ENCODE assay signal across 34 cellular contexts in genomic region chrX:33741807-33742206, GRCh38.
DNase-seq lines count a peak whose midpoint lies in the region; ATAC-seq and FAIRE-seq lines count a peak whose summit lies in the region.
"Had no signal": no experiment of that assay in that cellular context is flagged by ENCODE, and none has a peak within 500 bp of the region (broad histone marks: within the 10 kb centered on the region; RNA-seq: fewer than 3 reads in every experiment).

No MANE protein-coding gene starts in this region.

- no peaks in the 10 kb centered on the region for H3K36me3 Mint-ChIP-seq in activated T-helper 17 cell treated with anti-CD3 and anti-CD28 coated beads, Interleukin-2, amount 50 U/mL, for 72 hours (ENCODE audit: low read depth)
- H3K36me3 Mint-ChIP-seq: activated CD8-positive, alpha-beta memory T cell treated with anti-CD3 and anti-CD28 coated beads, Interleukin-2, amount 10 ng/mL, durations not matched to agents 7 days and 5 days; neural progenitor cell had no signal

- no peak overlapping the region for H3K4me3 Mint-ChIP-seq in activated T-helper 17 cell treated with anti-CD3 and anti-CD28 coated beads, Interleukin-2, amount 50 U/mL, for 72 hours
- H3K4me3 Mint-ChIP-seq: activated CD8-positive, alpha-beta memory T cell treated with anti-CD3 and anti-CD28 coated beads, Interleukin-2, amount 10 ng/mL, durations not matched to agents 7 days and 5 days; activated naive CD8-positive, alpha-beta T cell treated with anti-CD3 and anti-CD28 coated beads, Interleukin-2, amount 50 U/mL, for 24 hours; activated T-cell treated with anti-CD3 and anti-CD28 coated beads, Interleukin-2, amount 50 U/mL, for 4 hours; neural progenitor cell had no signal

- H3K23ac ChIP-seq in mesendoderm (ENCODE audit: low read length), result no peak overlapping the region

- no peak overlapping the region for H4K8ac ChIP-seq in mesendoderm (ENCODE audit: low read depth, low read length)

- H3K9me3 Mint-ChIP-seq in activated T-helper 17 cell treated with anti-CD3 and anti-CD28 coated beads, Interleukin-2, amount 50 U/mL, for 72 hours, result peaks cover 12% of the 10 kb centered on the region

- no peak overlapping the region for H2AK5ac ChIP-seq in mesendoderm (ENCODE audit: low read length)

- H3K36me3 ChIP-seq in HUES48 (ENCODE audit: control insufficient read depth, insufficient read depth, low read length) (no peaks in the 10 kb centered on the region), mesendoderm (ENCODE audit: control insufficient read depth, insufficient read depth, low read length) (no peaks in the 10 kb centered on the region)
- H3K36me3 ChIP-seq: cardiac muscle cell, neural progenitor cell had no signal

- no peak overlapping the region for H3K27ac Mint-ChIP-seq in activated T-helper 17 cell treated with anti-CD3 and anti-CD28 coated beads, Interleukin-2, amount 50 U/mL, for 72 hours
- H3K27ac Mint-ChIP-seq: activated CD8-positive, alpha-beta memory T cell treated with anti-CD3 and anti-CD28 coated beads, Interleukin-2, amount 10 ng/mL, durations not matched to agents 7 days and 5 days; activated naive CD8-positive, alpha-beta T cell treated with anti-CD3 and anti-CD28 coated beads, Interleukin-2, amount 50 U/mL, for 24 hours; neural progenitor cell had no signal

- no peak overlapping the region for H3K56ac ChIP-seq in mesendoderm (ENCODE audit: low read length)

- H3K4me1 ChIP-seq in HUES48 (ENCODE audit: control insufficient read depth, insufficient read depth, low read length) (no peaks in the 10 kb centered on the region), mesendoderm (ENCODE audit: control insufficient read depth, low read depth, low read length) (no peaks in the 10 kb centered on the region)
- H3K4me1 ChIP-seq: neural progenitor cell had no signal

- no peaks in the 10 kb centered on the region for H3K9me3 ChIP-seq in HUES48 (ENCODE audit: control insufficient read depth, insufficient read depth, low read length)

- WGBS in mesendoderm (ENCODE audit: extremely low coverage, insufficient coverage, low lambda C conversion rate), result no CpG with 5 or more reads among the region's 11 CpGs

- peak overlapping the region; percentile 45 for H3K4me3 ChIP-seq in HUES48 (ENCODE audit: low read depth, low read length)
- no peak overlapping the region for H3K4me3 ChIP-seq in mesendoderm (ENCODE audit: low read length)
- H3K4me3 ChIP-seq: cardiac muscle cell, neural progenitor cell had no signal

- no peak overlapping the region for H3K18ac ChIP-seq in mesendoderm (ENCODE audit: low read length)

- no peaks in the 10 kb centered on the region for H3K79me1 ChIP-seq in mesendoderm (ENCODE audit: low read length)

- no peak overlapping the region for H3K4ac ChIP-seq in mesendoderm (ENCODE audit: low read depth, low read length)

- DNase-seq in GM18507 (ENCODE audit: extremely low spot score, insufficient read length, low read depth), result no peak
- peak; percentile 78 for DNase-seq in SK-N-DZ (ENCODE audit: low spot score)
- peak; percentile 3 for DNase-seq in mesendoderm
- no peak for DNase-seq in DMS114 treated with DMSO at 0.1 percent for 48 hours (lab: John Stamatoyannopoulos, UW; ENCODE audit: unreplicated experiment)
- no peak for DNase-seq in SHP77 treated with DMSO at 0.1 percent for 48 hours (lab: John Stamatoyannopoulos, UW)
- DNase-seq: activated CD8-positive, alpha-beta memory T cell treated with anti-CD3 and anti-CD28 coated beads, Interleukin-2, amount 10 ng/mL, durations not matched to agents 7 days and 5 days; activated naive CD4-positive, alpha-beta T cell; activated naive CD8-positive, alpha-beta T cell treated with anti-CD3 and anti-CD28 coated beads, Interleukin-2, amount 50 U/mL, for 24 hours; activated T-cell treated with anti-CD3 and anti-CD28 coated beads, Interleukin-2, amount 50 U/mL, for 4 hours; C1 segment of cervical spinal cord; COR-L47; DMS79 treated with DMSO at 0.1 percent for 48 hours; effector CD4-positive, alpha-beta T cell; GOT3; Karpas-422; left ventricle myocardium superior; NCI-H2081 treated with DMSO at 0.1 percent for 48 hours; NCI-H446 treated with DMSO at 0.1 percent for 48 hours; right cardiac atrium; Right ventricle myocardium superior; stimulated activated CD4-positive, alpha-beta T cell treated with anti-CD3 and anti-CD28 coated beads, Interleukin-2, amount 100 ng/mL, for 24 hours; stimulated activated naive CD8-positive, alpha-beta T cell treated with anti-CD3 and anti-CD28 coated beads, Interleukin-15, Interleukin-2, amounts not matched to agents 100 U/mL and 50 U/mL, for 24 hours; SW 1271; T-helper 9 cell had no signal

- no peak overlapping the region for H3K4me2 ChIP-seq in mesendoderm (ENCODE audit: low read length)
- H3K4me2 ChIP-seq: neural progenitor cell had no signal

- FAIRE-seq in GM18507 (lab: Jason Lieb, UNC), result peak; percentile 41
- FAIRE-seq: astrocyte, colon, GM19239, keratinocyte had no signal

- no peak overlapping the region for H2BK120ac ChIP-seq in mesendoderm (ENCODE audit: low read depth, low read length)

- no peak overlapping the region for H2BK5ac ChIP-seq in mesendoderm (ENCODE audit: low read length)

- no peak overlapping the region for H4K5ac ChIP-seq in mesendoderm (ENCODE audit: low read length)

- H3K4me1 Mint-ChIP-seq in activated T-helper 17 cell treated with anti-CD3 and anti-CD28 coated beads, Interleukin-2, amount 50 U/mL, for 72 hours, result no peaks in the 10 kb centered on the region
- H3K4me1 Mint-ChIP-seq: activated CD8-positive, alpha-beta memory T cell treated with anti-CD3 and anti-CD28 coated beads, Interleukin-2, amount 10 ng/mL, durations not matched to agents 7 days and 5 days; activated naive CD8-positive, alpha-beta T cell treated with anti-CD3 and anti-CD28 coated beads, Interleukin-2, amount 50 U/mL, for 24 hours; neural progenitor cell had no signal

- H3K9ac ChIP-seq in HUES48 (ENCODE audit: low read depth, low read length) (peak overlapping the region; percentile 48; the same call in 1 of the 2 replicates), mesendoderm (ENCODE audit: low read length) (no peak overlapping the region)
- H3K9ac ChIP-seq: neural progenitor cell had no signal

- H3K79me2 ChIP-seq in mesendoderm (ENCODE audit: control insufficient read depth, insufficient read depth, low read length), result no peaks in the 10 kb centered on the region

- H3K27me3 Mint-ChIP-seq in activated T-helper 17 cell treated with anti-CD3 and anti-CD28 coated beads, Interleukin-2, amount 50 U/mL, for 72 hours, result no peaks in the 10 kb centered on the region
- H3K27me3 Mint-ChIP-seq: activated CD8-positive, alpha-beta memory T cell treated with anti-CD3 and anti-CD28 coated beads, Interleukin-2, amount 10 ng/mL, durations not matched to agents 7 days and 5 days; activated naive CD8-positive, alpha-beta T cell treated with anti-CD3 and anti-CD28 coated beads, Interleukin-2, amount 50 U/mL, for 24 hours had no signal

- H2BK15ac ChIP-seq in mesendoderm (replicated peaks; ENCODE audit: low read depth), result no peak overlapping the region

- ATAC-seq in HG03432 (IDR thresholded peaks at IDR 0.05; ENCODE audit: unreplicated experiment), result no peak
- ATAC-seq in activated T-helper 17 cell treated with anti-CD3 and anti-CD28 coated beads, Interleukin-2, amount 50 U/mL, for 72 hours (replicated peaks), result no peak
- ATAC-seq: activated CD8-positive, alpha-beta memory T cell treated with anti-CD3 and anti-CD28 coated beads, Interleukin-2, amount 10 ng/mL, durations not matched to agents 7 days and 5 days; activated naive CD8-positive, alpha-beta T cell treated with anti-CD3 and anti-CD28 coated beads, Interleukin-2, amount 50 U/mL, for 24 hours; activated T-cell treated with anti-CD3 and anti-CD28 coated beads, Interleukin-2, amount 50 U/mL, for 4 hours; left ventricle myocardium superior; right cardiac atrium; stimulated activated naive CD8-positive, alpha-beta T cell treated with anti-CD3 and anti-CD28 coated beads, Interleukin-15, Interleukin-2, amounts not matched to agents 100 U/mL and 50 U/mL, for 24 hours had no signal

- no peak overlapping the region for H3K27ac ChIP-seq in HUES48 (ENCODE audit: low read depth, low read length)
- no peak overlapping the region for H3K27ac ChIP-seq in mesendoderm (ENCODE audit: low read depth, low read length)
- H3K27ac ChIP-seq: cardiac muscle cell, neural progenitor cell, VCaP had no signal

- H3K27me3 ChIP-seq in HUES48 (ENCODE audit: control insufficient read depth, insufficient read depth, low read length) (no peaks in the 10 kb centered on the region), mesendoderm (ENCODE audit: insufficient read depth, low read length, poor library complexity) (no peaks in the 10 kb centered on the region)
- H3K27me3 ChIP-seq: cardiac muscle cell, neural progenitor cell had no signal

Comparison
In these comparisons a context has a peak if more than half of its experiments do, and no peak if none do; other contexts are left out.
1. DNase-seq: peak in SK-N-DZ (single experiment) and mesendoderm (single experiment); none in GM18507 (single experiment), DMS114 treated with DMSO at 0.1 percent for 48 hours (single experiment) and SHP77 treated with DMSO at 0.1 percent for 48 hours (single experiment).